In genomic region chr14:61178226-61179060, GRCh38 we compare ENCODE assay signal across 8 cellular contexts.
DNase-seq lines count a peak whose midpoint lies in the region; ATAC-seq and TF ChIP-seq lines count a peak whose summit lies in the region.

No MANE protein-coding gene starts in this region.

- H3K9me2 ChIP-seq in PC-9 (ENCODE audit: insufficient read depth), result no peaks in the 10 kb centered on the region

- peak; percentile 26 for ATAC-seq in CD4-positive, alpha-beta T cell (ENCODE audit: poor library complexity)
- ATAC-seq in GM18511 (IDR thresholded peaks at IDR 0.05; ENCODE audit: unreplicated experiment) (no peak), HG02678 (IDR thresholded peaks at IDR 0.05; ENCODE audit: unreplicated experiment) (no peak)

- no peak overlapping the region for H3K27ac ChIP-seq in CD4-positive, alpha-beta T cell (ENCODE audit: low read depth, low read length)
- H3K27ac ChIP-seq in PC-9 (peak overlapping the region; percentile 98), WERI-Rb-1 (no peak overlapping the region)

- H3F3A ChIP-seq in PC-9 (ENCODE audit: insufficient read depth, low read depth), result peaks cover 28% of the 10 kb centered on the region

- peak overlapping the region; percentile 86 for H3K4me2 ChIP-seq in PC-9

- H3K4me1 Mint-ChIP-seq in CD4-positive, alpha-beta T cell (ENCODE audit: low read depth), result peaks cover 20% of the 10 kb centered on the region

- no peaks in the 10 kb centered on the region for H3K36me3 Mint-ChIP-seq in CD4-positive, alpha-beta T cell (ENCODE audit: low read depth)

- H3K9me3 ChIP-seq in CD4-positive, alpha-beta T cell (ENCODE audit: control insufficient read depth, low read length), result no peaks in the 10 kb centered on the region
- no peaks in the 10 kb centered on the region for H3K9me3 ChIP-seq in PC-9 (ENCODE audit: insufficient read depth, low read depth)
- no peaks in the 10 kb centered on the region for H3K9me3 ChIP-seq in WERI-Rb-1 (ENCODE audit: severe bottlenecking)

- no peak overlapping the region for H3K27ac Mint-ChIP-seq in CD4-positive, alpha-beta T cell

- CTCF ChIA-PET in CD4-positive, alpha-beta T cell (lab: Charles Lee), result no interaction called here
- CTCF ChIA-PET in PC-9 (lab: Charles Lee), result interaction anchor here (0.7 to 1.0 kb wide), 4 partner anchors 74 to 529 kb away, joined by 3 to 10 read pairs (median 6); no protein-coding TSS in a partner anchor

- no peaks in the 10 kb centered on the region for H3K9me3 Mint-ChIP-seq in CD4-positive, alpha-beta T cell

- H3K27me3 Mint-ChIP-seq in CD4-positive, alpha-beta T cell, result peaks cover 10% of the 10 kb centered on the region

- H3K36me3 ChIP-seq in PC-9 (ENCODE audit: low read depth) (no peaks in the 10 kb centered on the region), WERI-Rb-1 (no peaks in the 10 kb centered on the region)

- TSS peak; percentile 86 for BruUV-seq in PC-9 (replicated peaks; lab: Mats Ljungman, UMichigan)

- H2AFZ ChIP-seq in PC-9, result peak overlapping the region; percentile 49

- peak overlapping the region; percentile 48 for H3K4me3 Mint-ChIP-seq in CD4-positive, alpha-beta T cell

- peaks cover 47% of the 10 kb centered on the region for H3K4me1 ChIP-seq in PC-9 (replicated peaks; ENCODE audit: insufficient read depth)

- peak overlapping the region; percentile 50 for H3K4me3 ChIP-seq in PC-9
- H3K4me3 ChIP-seq in cardiac fibroblast (replicated peaks in 1 of 2; ENCODE audit: low read depth in 2 of 2, low read length in 2 of 2), result no peak overlapping the region
- no peak overlapping the region for H3K4me3 ChIP-seq in retinal pigment epithelial cell (ENCODE audit: low read length)
- H3K4me3 ChIP-seq in WERI-Rb-1 (ENCODE audit: low read depth, low read length), result no peak overlapping the region

- no peak for TF ChIP-seq CTCF in CD4-positive, alpha-beta T cell (IDR thresholded peaks at IDR 0.05)
- peak; percentile 16; the same call in 1 of the 2 replicates for TF ChIP-seq CTCF in PC-9 (conservative IDR thresholded peaks at IDR 0.05)
- no peak for TF ChIP-seq CTCF in cardiac fibroblast (IDR thresholded peaks at IDR 0.05; ENCODE audit: low read depth, low read length)
- no peak for TF ChIP-seq CTCF in retinal pigment epithelial cell (conservative IDR thresholded peaks at IDR 0.05; ENCODE audit: low read depth, low read length)
- TF ChIP-seq CTCF in WERI-Rb-1 (IDR thresholded peaks at IDR 0.05; ENCODE audit: low read depth, low read length), result no peak

- DNase-seq in CD4-positive, alpha-beta T cell, result no peak
- peak; percentile 80 to 95 for DNase-seq in PC-9
- DNase-seq in cardiac fibroblast (ENCODE audit: low read depth in 2 of 2), result peak; percentile 92 to 99
- DNase-seq in retinal pigment epithelial cell (ENCODE audit: low read depth), result peak; percentile 88
- DNase-seq in occipital lobe (lab: John Stamatoyannopoulos, UW), result no peak
- DNase-seq in WERI-Rb-1, result no peak

- H3K79me2 ChIP-seq in PC-9 (ENCODE audit: low read depth), result no peaks in the 10 kb centered on the region

- H3K27me3 ChIP-seq in CD4-positive, alpha-beta T cell (ENCODE audit: control insufficient read depth, insufficient read depth, low read length), result no peaks in the 10 kb centered on the region
- H3K27me3 ChIP-seq in PC-9 (ENCODE audit: insufficient read depth, low read depth) (no peaks in the 10 kb centered on the region), WERI-Rb-1 (ENCODE audit: insufficient read depth, low read depth, severe bottlenecking) (no peaks in the 10 kb centered on the region)

- intact Hi-C loops in CD4-positive, alpha-beta T cell (cut with DNase I, micrococcal nuclease), result no loop called here
- intact Hi-C loops in PC-9 (cut with micrococcal nuclease; ENCODE audit: unreplicated experiment), result loop anchor here (1.0 to 5.0 kb wide), 5 partner anchors 10 to 531 kb away; partner anchors contain the start of genes SIX1 and SIX4

- H4K20me1 ChIP-seq in PC-9 (ENCODE audit: insufficient read depth), result no peaks in the 10 kb centered on the region

- POLR2A ChIA-PET in CD4-positive, alpha-beta T cell (lab: Charles Lee), result no interaction called here
- POLR2A ChIA-PET in PC-9 (lab: Charles Lee; ENCODE audit: unreplicated experiment), result interaction anchor here (0.5 to 1.0 kb wide), 8 partner anchors 74 to 571 kb away, joined by 4 to 12 read pairs (median 8); partner anchors contain the start of gene SIX4

Comparison
In these comparisons a context has a peak if more than half of its experiments do, and no peak if none do; other contexts are left out.
1. DNase-seq: peak in PC-9 (2 of 2), cardiac fibroblast (2 of 2) and retinal pigment epithelial cell (single experiment); none in CD4-positive, alpha-beta T cell (0 of 10), occipital lobe (single experiment) and WERI-Rb-1 (single experiment).